Comparison of ENCODE assay signal across 1 cellular context in genomic region chr12:31773223-31773750, GRCh38.
TF ChIP-seq lines count a peak whose summit lies in the region.

No MANE protein-coding gene starts in this region.

TF ChIP-seq in HepG2, 621 proteins besides CTCF, POLR2A, EP300 and RAD21 (continued from another document and continues in another):
- no peak for TF ChIP-seq NFAT5 (CRISPR knock-in tag; IDR thresholded peaks at IDR 0.05)
- no peak for TF ChIP-seq ZSCAN25 (CRISPR knock-in tag; IDR thresholded peaks at IDR 0.05)
- no peak for TF ChIP-seq CENPT (CRISPR knock-in tag; IDR thresholded peaks at IDR 0.05; ENCODE audit: low read depth)
- no peak for TF ChIP-seq TRIM24 (CRISPR knock-in tag; IDR thresholded peaks at IDR 0.05)
- TF ChIP-seq ZNF670 (CRISPR knock-in tag; IDR thresholded peaks at IDR 0.05; ENCODE audit: borderline replicate concordance): no peak; the same call in 1 of the 2 replicates
- TF ChIP-seq SALL2 (CRISPR knock-in tag; IDR thresholded peaks at IDR 0.05): no peak
- TF ChIP-seq BORCS8-MEF2B (CRISPR knock-in tag; IDR thresholded peaks at IDR 0.05): peak; percentile 73; the same call in 1 of the 2 replicates
- TF ChIP-seq AKNA (CRISPR knock-in tag; IDR thresholded peaks at IDR 0.05; ENCODE audit: borderline replicate concordance): no peak
- no peak for TF ChIP-seq ZNF329 (CRISPR knock-in tag; IDR thresholded peaks at IDR 0.05; ENCODE audit: low read depth)
- 0 out of 3 replicates have a peak, but pooled peaks have one; percentile 63 for TF ChIP-seq MXI1 (IDR thresholded peaks at IDR 0.05; ENCODE audit: borderline replicate concordance, low read depth, low read length)
- TF ChIP-seq GATAD2A (CRISPR knock-in tag; IDR thresholded peaks at IDR 0.05): peak; percentile 96
- peak; percentile 20; the same call in 1 of the 2 replicates for TF ChIP-seq TFDP1 (CRISPR knock-in tag; IDR thresholded peaks at IDR 0.05; ENCODE audit: borderline replicate concordance)
- no peak for TF ChIP-seq ZBTB2 (CRISPR knock-in tag; IDR thresholded peaks at IDR 0.05; ENCODE audit: low read depth)
- no peak for TF ChIP-seq ZNF83 (CRISPR knock-in tag; IDR thresholded peaks at IDR 0.05; ENCODE audit: borderline replicate concordance)
- peak; percentile 86 for TF ChIP-seq RXRB (CRISPR knock-in tag; IDR thresholded peaks at IDR 0.05; ENCODE audit: borderline replicate concordance)
- peak; percentile 79 for TF ChIP-seq TCF7 (IDR thresholded peaks at IDR 0.05; ENCODE audit: low read depth)
- TF ChIP-seq ZBTB49 (CRISPR knock-in tag; IDR thresholded peaks at IDR 0.05; ENCODE audit: borderline replicate concordance): no peak
- 0 out of 2 replicates have a peak, but pooled peaks have one; percentile 9 for TF ChIP-seq ZNF121 (CRISPR knock-in tag; IDR thresholded peaks at IDR 0.05)
- no peak for TF ChIP-seq KMT2B (CRISPR knock-in tag; IDR thresholded peaks at IDR 0.05)
- peak; percentile 94 for TF ChIP-seq REPIN1 (CRISPR knock-in tag; IDR thresholded peaks at IDR 0.05; ENCODE audit: borderline replicate concordance, low read depth)
- no peak for TF ChIP-seq TP53 (CRISPR knock-in tag; conservative IDR thresholded peaks at IDR 0.05)
- TF ChIP-seq ZSCAN31 (CRISPR knock-in tag; IDR thresholded peaks at IDR 0.05; ENCODE audit: low read depth): no peak
- TF ChIP-seq ZFP36L1 (CRISPR knock-in tag; IDR thresholded peaks at IDR 0.05): no peak
- TF ChIP-seq ZNF720 (CRISPR knock-in tag; IDR thresholded peaks at IDR 0.05): no peak
- TF ChIP-seq SRSF4 (IDR thresholded peaks at IDR 0.05; ENCODE audit: low read depth, low read length, poor library complexity, severe bottlenecking): no peak
- TF ChIP-seq CAMTA2 (CRISPR knock-in tag; IDR thresholded peaks at IDR 0.05; ENCODE audit: borderline replicate concordance): no peak
- TF ChIP-seq ZNF326 (CRISPR knock-in tag; IDR thresholded peaks at IDR 0.05; ENCODE audit: borderline replicate concordance): no peak
- no peak for TF ChIP-seq TGIF2 (CRISPR knock-in tag; IDR thresholded peaks at IDR 0.05)
- TF ChIP-seq ZFP1 (CRISPR knock-in tag; IDR thresholded peaks at IDR 0.05): peak; percentile 64; the same call in 1 of the 2 replicates
- TF ChIP-seq E2F1 (CRISPR knock-in tag; IDR thresholded peaks at IDR 0.05): no peak
- no peak for TF ChIP-seq MAFG (CRISPR knock-in tag; IDR thresholded peaks at IDR 0.05)
- TF ChIP-seq THAP9 (CRISPR knock-in tag; IDR thresholded peaks at IDR 0.05; ENCODE audit: borderline replicate concordance): 0 out of 2 replicates have a peak, but pooled peaks have one; percentile 45
- TF ChIP-seq YEATS2 (CRISPR knock-in tag; IDR thresholded peaks at IDR 0.05; ENCODE audit: borderline replicate concordance): no peak
- no peak for TF ChIP-seq SIN3A (IDR thresholded peaks at IDR 0.05; ENCODE audit: borderline replicate concordance, low read depth, low read length)
- peak; percentile 89 for TF ChIP-seq GFI1 (CRISPR knock-in tag; IDR thresholded peaks at IDR 0.05; ENCODE audit: borderline replicate concordance)
- peak; percentile 89; the same call in 1 of the 2 replicates for TF ChIP-seq SMAD3 (CRISPR knock-in tag; IDR thresholded peaks at IDR 0.05)
- no peak for TF ChIP-seq MIER2 (CRISPR knock-in tag; IDR thresholded peaks at IDR 0.05)
- no peak for TF ChIP-seq GTF3A (CRISPR knock-in tag; conservative IDR thresholded peaks at IDR 0.05)
- no peak for TF ChIP-seq HOXA9 (CRISPR knock-in tag; IDR thresholded peaks at IDR 0.05; ENCODE audit: borderline replicate concordance)
- peak; percentile 75; the same call in 1 of the 2 replicates for TF ChIP-seq ZNF703 (CRISPR knock-in tag; IDR thresholded peaks at IDR 0.05; ENCODE audit: borderline replicate concordance)
- TF ChIP-seq MAZ (IDR thresholded peaks at IDR 0.05; ENCODE audit: borderline replicate concordance, low read depth, low read length): 0 out of 2 replicates have a peak, but pooled peaks have one; percentile 38
- TF ChIP-seq MAZ (CRISPR knock-in tag; IDR thresholded peaks at IDR 0.05; ENCODE audit: low read depth): no peak
- peak; percentile 52; the same call in 1 of the 2 replicates for TF ChIP-seq ZBTB26 (CRISPR knock-in tag; IDR thresholded peaks at IDR 0.05; ENCODE audit: borderline replicate concordance)
